Comparison of ENCODE assay signal across 21 cellular contexts in genomic region chr11:96367357-96367756, GRCh38. TPM values are rescaled to one million over a fixed set of nuclear protein-coding genes. Genes with fewer than 3 reads are reported as not detected.
DNase-seq lines count a peak whose midpoint lies in the region; ATAC-seq, FAIRE-seq and TF ChIP-seq lines count a peak whose summit lies in the region.
"Had no signal": no experiment of that assay in that cellular context is flagged by ENCODE, and none has a peak within 500 bp of the region (broad histone marks: within the 10 kb centered on the region; RNA-seq: fewer than 3 reads in every experiment).

No MANE protein-coding gene starts in this region.

- peaks cover 8 to 14% of the 10 kb centered on the region in 2 donors for H3K36me3 Mint-ChIP-seq in naive B cell
- peaks cover 6 to 34% (median 28%) of the 10 kb centered on the region in 5 donors for H3K36me3 Mint-ChIP-seq in naive thymus-derived CD4-positive, alpha-beta T cell

- peaks cover 5 to 11% (median 6%) of the 10 kb centered on the region in 3 donors for H3K4me1 Mint-ChIP-seq in naive B cell
- H3K4me1 Mint-ChIP-seq in naive thymus-derived CD4-positive, alpha-beta T cell, result peaks cover 0 to 5% (median 0%) of the 10 kb centered on the region in 7 donors

- no peak overlapping the region for H2BK15ac ChIP-seq in mesenchymal stem cell (ENCODE audit: low read depth, poor library complexity, severe bottlenecking)

- peaks cover 3% of the 10 kb centered on the region for H3K79me1 ChIP-seq in mesenchymal stem cell (replicated peaks; ENCODE audit: low read length, poor library complexity, severe bottlenecking)

- H3K9me3 Mint-ChIP-seq in naive B cell, result peaks cover 0 to 3% (median 0%) of the 10 kb centered on the region in 7 donors
- H3K9me3 Mint-ChIP-seq in naive thymus-derived CD4-positive, alpha-beta T cell, result peaks cover 0 to 3% (median 0%) of the 10 kb centered on the region in 11 donors
- H3K9me3 Mint-ChIP-seq: CD8-positive, alpha-beta memory T cell; T-helper 2 cell treated with Interferon-gamma antibody and Interleukin-4, amounts not matched to agents 5 μg/mL and 100 μg/mL, for 36 hours had no signal

- DNase-seq in GM12892 (ENCODE audit: insufficient read length), result no peak
- peak; percentile 82 for DNase-seq in MV-4-11 (lab: John Stamatoyannopoulos, UW)
- peak; percentile 41 for DNase-seq in OCI-M1 (lab: John Stamatoyannopoulos, UW)
- DNase-seq in naive B cell, result peak; percentile 23
- DNase-seq in aorta, result no peak
- DNase-seq in naive thymus-derived CD4-positive, alpha-beta T cell, result no peak
- no peak for DNase-seq in mesenchymal stem cell
- DNase-seq: C1 segment of cervical spinal cord; Calu3; CD8-positive, alpha-beta memory T cell; DMS153; NCI-H1048; NCI-H1417 treated with DMSO at 0.1 percent for 48 hours; NCI-H187; NCI-H446; NCI-H526; Peyer's patch had no signal

- no peak overlapping the region for H3K4ac ChIP-seq in mesenchymal stem cell (ENCODE audit: low read depth in 1 of 2, low read length in 2 of 2)

- no peaks in the 10 kb centered on the region for H3K27me3 Mint-ChIP-seq in naive B cell
- H3K27me3 Mint-ChIP-seq in naive thymus-derived CD4-positive, alpha-beta T cell, result no peaks in the 10 kb centered on the region
- H3K27me3 Mint-ChIP-seq: CD8-positive, alpha-beta memory T cell; IgD-negative memory B cell had no signal

- no peak overlapping the region for H2BK12ac ChIP-seq in mesenchymal stem cell (ENCODE audit: low read length in 2 of 2)

- H4K91ac ChIP-seq in mesenchymal stem cell (ENCODE audit: low read length), result no peak overlapping the region

- H4K8ac ChIP-seq in mesenchymal stem cell (ENCODE audit: low read length), result no peak overlapping the region

- H3K4me3 ChIP-seq in aorta (ENCODE audit: low read length in 2 of 2), result no peak overlapping the region
- no peak overlapping the region for H3K4me3 ChIP-seq in naive thymus-derived CD4-positive, alpha-beta T cell (ENCODE audit: low read length)
- H3K4me3 ChIP-seq in mesenchymal stem cell (ENCODE audit: insufficient read depth in 1 of 2, low read depth in 1 of 2, low read length in 2 of 2), result no peak overlapping the region
- H3K4me3 ChIP-seq: Peyer's patch had no signal

- H3K27me3 ChIP-seq in aorta (ENCODE audit: control insufficient read depth in 1 of 2, insufficient read depth in 2 of 2, low read length in 1 of 2), result no peaks in the 10 kb centered on the region
- no peaks in the 10 kb centered on the region for H3K27me3 ChIP-seq in naive thymus-derived CD4-positive, alpha-beta T cell (ENCODE audit: control insufficient read depth in 2 of 2, insufficient read depth in 2 of 2, low read length in 2 of 2)
- H3K27me3 ChIP-seq in mesenchymal stem cell (ENCODE audit: control insufficient read depth in 1 of 2, insufficient read depth in 1 of 2, low read length in 2 of 2), result no peaks in the 10 kb centered on the region
- H3K27me3 ChIP-seq: Peyer's patch had no signal

- FAIRE-seq in GM12892 (lab: Jason Lieb, UNC), result peak; percentile 30
- FAIRE-seq: G401.6, H54 had no signal

- CTCF ChIA-PET in naive thymus-derived CD4-positive, alpha-beta T cell (lab: Charles Lee), result no interaction called here

- H3K27ac ChIP-seq in aorta (ENCODE audit: low read depth in 1 of 2, low read length in 2 of 2) (no peak overlapping the region), mesenchymal stem cell (ENCODE audit: low read length, poor library complexity, severe bottlenecking) (no peak overlapping the region)
- no peak overlapping the region for H3K27ac ChIP-seq in naive thymus-derived CD4-positive, alpha-beta T cell (ENCODE audit: low read depth, low read length)
- H3K27ac ChIP-seq: Peyer's patch had no signal

- no peak overlapping the region for H3K14ac ChIP-seq in mesenchymal stem cell (ENCODE audit: low read length in 2 of 2)

- peak; percentile 55 to 75 for ATAC-seq in naive B cell (ENCODE audit: low read depth in 2 of 2)
- no peak for ATAC-seq in aorta (ENCODE audit: low FRiP score)
- ATAC-seq in naive thymus-derived CD4-positive, alpha-beta T cell, result no peak

- no peak overlapping the region for H2BK5ac ChIP-seq in mesenchymal stem cell (ENCODE audit: low read depth, low read length, poor library complexity, severe bottlenecking)

- H3K4me3 Mint-ChIP-seq in naive B cell, result peak overlapping the region in 3 of 8 donors; percentile 19 to 63 (median 21)
- H3K4me3 Mint-ChIP-seq in naive thymus-derived CD4-positive, alpha-beta T cell, result no peak overlapping the region
- H3K4me3 Mint-ChIP-seq: CD8-positive, alpha-beta memory T cell; IgD-negative memory B cell; T-helper 2 cell treated with Interferon-gamma antibody and Interleukin-4, amounts not matched to agents 5 μg/mL and 100 μg/mL, for 36 hours had no signal

- no peak overlapping the region for H3K4me2 ChIP-seq in mesenchymal stem cell (ENCODE audit: low read length, poor library complexity, severe bottlenecking)

- H3K9me3 ChIP-seq in aorta (ENCODE audit: control insufficient read depth, low read length) (no peaks in the 10 kb centered on the region), mesenchymal stem cell (ENCODE audit: control insufficient read depth, low read length) (peaks cover 19% of the 10 kb centered on the region)
- no peaks in the 10 kb centered on the region for H3K9me3 ChIP-seq in naive thymus-derived CD4-positive, alpha-beta T cell (ENCODE audit: control insufficient read depth in 2 of 3, low read length in 3 of 3)
- H3K9me3 ChIP-seq: Peyer's patch had no signal

- H3K4me1 ChIP-seq in aorta (ENCODE audit: control insufficient read depth in 1 of 2, insufficient read depth in 2 of 2, low read length in 2 of 2) (no peaks in the 10 kb centered on the region), mesenchymal stem cell (ENCODE audit: control insufficient read depth, insufficient read depth, low read depth, low read length) (no peaks in the 10 kb centered on the region)
- no peaks in the 10 kb centered on the region for H3K4me1 ChIP-seq in naive thymus-derived CD4-positive, alpha-beta T cell (ENCODE audit: control insufficient read depth in 2 of 2, insufficient read depth in 2 of 2, low read length in 2 of 2)
- H3K4me1 ChIP-seq: Peyer's patch had no signal

- intact Hi-C loops in aorta (cut with DNase I), result no loop called here
- intact Hi-C loops in naive thymus-derived CD4-positive, alpha-beta T cell (cut with micrococcal nuclease), result no loop called here

- no peak overlapping the region for H2AFZ ChIP-seq in mesenchymal stem cell (ENCODE audit: low read depth, low read length)

- no peak overlapping the region for H3K23ac ChIP-seq in mesenchymal stem cell (ENCODE audit: low read length in 2 of 2)

- no peak overlapping the region for H3K18ac ChIP-seq in mesenchymal stem cell (ENCODE audit: low read depth in 1 of 2, low read length in 2 of 2)

- no peak overlapping the region for H3K9ac ChIP-seq in mesenchymal stem cell (ENCODE audit: low read length)

- POLR2A ChIA-PET in naive thymus-derived CD4-positive, alpha-beta T cell (lab: Charles Lee), result no interaction called here

- 95 to 96% methylated on average over 2 of the region's 2 CpGs for WGBS in aorta, 2 donors
- WGBS in mesenchymal stem cell, result 96% methylated on average over 2 of the region's 2 CpGs

- H3K36me3 ChIP-seq in aorta (ENCODE audit: control insufficient read depth in 1 of 2, insufficient read depth in 2 of 2, low read length in 1 of 2) (no peaks in the 10 kb centered on the region), mesenchymal stem cell (ENCODE audit: control insufficient read depth in 1 of 2, insufficient read depth in 2 of 2, low read depth in 1 of 2, low read length in 2 of 2) (peaks cover 3 to 83% of the 10 kb centered on the region in 2 experiments)
- peaks cover 0 to 10% (median 5%) of the 10 kb centered on the region in 3 experiments for H3K36me3 ChIP-seq in naive thymus-derived CD4-positive, alpha-beta T cell (ENCODE audit: control insufficient read depth in 2 of 3, insufficient read depth in 3 of 3, low read length in 3 of 3)

- no peak overlapping the region for H2BK120ac ChIP-seq in mesenchymal stem cell (ENCODE audit: low read depth, low read length)

- H2AK5ac ChIP-seq in mesenchymal stem cell (ENCODE audit: low read length, severe bottlenecking), result no peak overlapping the region

- peak overlapping the region in 4 of 6 donors; percentile 3 to 30 (median 14) for H3K27ac Mint-ChIP-seq in naive B cell
- H3K27ac Mint-ChIP-seq in naive thymus-derived CD4-positive, alpha-beta T cell, result no peak overlapping the region
- H3K27ac Mint-ChIP-seq: IgD-negative memory B cell; T-helper 2 cell treated with Interferon-gamma antibody and Interleukin-4, amounts not matched to agents 5 μg/mL and 100 μg/mL, for 36 hours had no signal

- no peak for TF ChIP-seq POLR2A in GM12892 (IDR thresholded peaks at IDR 0.05; ENCODE audit: low read depth, low read length)

RNA-seq across cellular contexts. Expression of gene CCDC82, which starts 22.4 kb away (rescaled TPM):
- 25.8 TPM for polyA plus RNA-seq in GM12892 (2012; ENCODE audit: missing spikeins)
- polyA plus RNA-seq in naive B cell (ENCODE audit: low read depth in 6 of 6) (10 to 100 TPM; 17.0 to 35.1 (median 25.9) TPM), aorta (10 to 100 TPM; 29.3 to 39.0 TPM)
- total RNA-seq in aorta, result 10 to 100 TPM; 37.4 to 38.7 TPM
- total RNA-seq in naive thymus-derived CD4-positive, alpha-beta T cell, result 10 to 100 TPM; 21.9 to 46.2 (median 32.0) TPM
- 10 to 100 TPM; 23.2 to 33.8 TPM for polyA plus RNA-seq in naive thymus-derived CD4-positive, alpha-beta T cell
- polyA plus RNA-seq in mesenchymal stem cell (2013, experiment 1 of 2), result 35.4 TPM
- polyA plus RNA-seq in mesenchymal stem cell (2013, experiment 2 of 2), result 33.9 TPM

RNA-seq across cellular contexts. Expression of gene JRKL, which starts 22.5 kb away (rescaled TPM):
- polyA plus RNA-seq in GM12892 (2012; ENCODE audit: missing spikeins), result 11.0 TPM
- 1 to 10 TPM in 5 of 6 donors, not detected in 1; 3.0 to 5.7 (median 4.1) TPM for polyA plus RNA-seq in naive B cell (ENCODE audit: low read depth in 6 of 6)
- total RNA-seq in aorta, result 10 to 100 TPM; 13.7 to 15.4 TPM
- polyA plus RNA-seq in aorta, result 1 to 10 TPM; 6.3 to 6.4 TPM
- total RNA-seq in naive thymus-derived CD4-positive, alpha-beta T cell, result 10 to 100 TPM in 3 of 5 experiments, 1 to 10 TPM in 2; 5.4 to 17.3 (median 10.1) TPM
- 1 to 10 TPM; 5.4 to 5.5 TPM for polyA plus RNA-seq in naive thymus-derived CD4-positive, alpha-beta T cell
- polyA plus RNA-seq in mesenchymal stem cell (2013, experiment 1 of 2), result 7.6 TPM
- polyA plus RNA-seq in mesenchymal stem cell (2013, experiment 2 of 2), result 8.0 TPM

RNA-seq across cellular contexts. Expression of gene MAML2, which starts 24.4 kb away (rescaled TPM):
- polyA plus RNA-seq in GM12892 (2012; ENCODE audit: missing spikeins), result 3.5 TPM
- polyA plus RNA-seq in naive B cell (ENCODE audit: low read depth in 6 of 6), result 1 to 10 TPM in 5 of 6 donors, under 1 TPM in 1; 0.06 to 9.0 (median 3.5) TPM
- total RNA-seq in aorta, result 10 to 100 TPM; 18.1 to 27.5 TPM
- 1 to 10 TPM; 6.0 to 10.0 TPM for polyA plus RNA-seq in aorta
- total RNA-seq in naive thymus-derived CD4-positive, alpha-beta T cell, result 10 to 100 TPM; 15.6 to 81.3 (median 68.2) TPM
- polyA plus RNA-seq in naive thymus-derived CD4-positive, alpha-beta T cell, result 10 to 100 TPM; 12.6 to 38.6 TPM
- polyA plus RNA-seq in mesenchymal stem cell (2013, experiment 1 of 2), result 33.4 TPM
- 31.6 TPM for polyA plus RNA-seq in mesenchymal stem cell (2013, experiment 2 of 2)

Comparison
In these comparisons a context has a peak if more than half of its experiments do, and no peak if none do; other contexts are left out.
1. DNase-seq: peak in MV-4-11 (single experiment), OCI-M1 (single experiment) and naive B cell (single experiment); none in GM12892 (single experiment), aorta (0 of 2), naive thymus-derived CD4-positive, alpha-beta T cell (0 of 9) and mesenchymal stem cell (single experiment).
2. ATAC-seq: peak in naive B cell (2 of 2); none in aorta (single experiment) and naive thymus-derived CD4-positive, alpha-beta T cell (single experiment).
3. H3K27ac Mint-ChIP-seq: peak in naive B cell (4 of 6); none in naive thymus-derived CD4-positive, alpha-beta T cell (0 of 9).